ENCODE assay signal across 1 cellular context in genomic region chr5:123771715-123772114, GRCh38.
TF ChIP-seq lines count a peak whose summit lies in the region.

No MANE protein-coding gene starts in this region.

TF ChIP-seq in GM23338, 12 proteins besides CTCF, POLR2A, EP300 and RAD21 (continued from another document):
- TF ChIP-seq ZNF462 (CRISPR knock-in tag; IDR thresholded peaks at IDR 0.05) (no peak), ZNF114 (CRISPR knock-in tag; IDR thresholded peaks at IDR 0.05) (no peak), EZH2phosphoT487 (IDR thresholded peaks at IDR 0.05; ENCODE audit: unreplicated experiment) (no peak), JUNB (IDR thresholded peaks at IDR 0.05; ENCODE audit: unreplicated experiment) (no peak), ZNF331 (CRISPR knock-in tag; IDR thresholded peaks at IDR 0.05; ENCODE audit: low read depth) (no peak), NANOG (IDR thresholded peaks at IDR 0.05; ENCODE audit: borderline replicate concordance) (no peak), CREB1 (CRISPR knock-in tag; IDR thresholded peaks at IDR 0.05; ENCODE audit: low read depth) (no peak), POLR2AphosphoS5 (IDR thresholded peaks at IDR 0.05; ENCODE audit: low read depth) (no peak), STAT1 (IDR thresholded peaks at IDR 0.05; ENCODE audit: unreplicated experiment) (no peak)
- TF ChIP-seq, protein P1, sequence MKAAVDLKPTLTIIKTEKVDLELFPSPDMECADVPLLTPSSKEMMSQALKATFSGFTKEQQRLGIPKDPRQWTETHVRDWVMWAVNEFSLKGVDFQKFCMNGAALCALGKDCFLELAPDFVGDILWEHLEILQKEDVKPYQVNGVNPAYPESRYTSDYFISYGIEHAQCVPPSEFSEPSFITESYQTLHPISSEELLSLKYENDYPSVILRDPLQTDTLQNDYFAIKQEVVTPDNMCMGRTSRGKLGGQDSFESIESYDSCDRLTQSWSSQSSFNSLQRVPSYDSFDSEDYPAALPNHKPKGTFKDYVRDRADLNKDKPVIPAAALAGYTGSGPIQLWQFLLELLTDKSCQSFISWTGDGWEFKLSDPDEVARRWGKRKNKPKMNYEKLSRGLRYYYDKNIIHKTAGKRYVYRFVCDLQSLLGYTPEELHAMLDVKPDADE (IDR thresholded peaks at IDR 0.05) = no peak
